ENCODE assay signal across 8 cellular contexts in genomic region chr1:168386949-168387586, GRCh38.
DNase-seq lines count a peak whose midpoint lies in the region; ATAC-seq lines count a peak whose summit lies in the region.

No MANE protein-coding gene starts in this region.

- H3K4me3 Mint-ChIP-seq in activated CD4-positive, alpha-beta T cell treated with anti-CD3 and anti-CD28 coated beads, Interleukin-2, amount 10 ng/mL, durations not matched to agents 24 days and 14 days, result peak overlapping the region; percentile 70
- H3K4me3 Mint-ChIP-seq in naive thymus-derived CD4-positive, alpha-beta T cell, result peak overlapping the region in 9 of 10 donors; percentile 46 to 73 (median 62)
- H3K4me3 Mint-ChIP-seq in stimulated activated effector memory CD8-positive, alpha-beta T cell treated with anti-CD3 and anti-CD28 coated beads, Interleukin-12 subunit alpha, Interleukin-12 subunit beta, amount 100 ng/mL, for 72 hours, result peak overlapping the region; percentile 62

- no peaks in the 10 kb centered on the region for H3K9me3 ChIP-seq in naive thymus-derived CD4-positive, alpha-beta T cell (ENCODE audit: control insufficient read depth in 2 of 3, low read length in 3 of 3)

- peaks cover 10 to 28% of the 10 kb centered on the region in 2 donors for H3K4me1 ChIP-seq in naive thymus-derived CD4-positive, alpha-beta T cell (ENCODE audit: control insufficient read depth in 2 of 2, insufficient read depth in 2 of 2, low read length in 2 of 2)

- POLR2A ChIA-PET in naive thymus-derived CD4-positive, alpha-beta T cell (lab: Charles Lee), result interaction anchor here (0.5 to 0.7 kb wide), 2 partner anchors 138 to 463 kb away, joined by 3 to 5 read pairs; no protein-coding TSS in a partner anchor

- DNase-seq in NCI-H1417 (lab: John Stamatoyannopoulos, UW) (peak; percentile 66 to 81 (median 75)), NCI-H1417 treated with DMSO at 0.1 percent for 48 hours (lab: John Stamatoyannopoulos, UW) (no peak), cerebellar cortex (ENCODE audit: low spot score) (peak; percentile 57), EL (no peak)
- peak; percentile 90 for DNase-seq in activated CD4-positive, alpha-beta T cell treated with anti-CD3 and anti-CD28 coated beads, Interleukin-2, amount 10 ng/mL, durations not matched to agents 24 days and 14 days
- DNase-seq in naive thymus-derived CD4-positive, alpha-beta T cell, result peak; percentile 44 to 73 (median 64)
- peak; percentile 46 to 62 for DNase-seq in stimulated activated effector memory CD8-positive, alpha-beta T cell treated with anti-CD3 and anti-CD28 coated beads, Interleukin-12 subunit alpha, Interleukin-12 subunit beta, amount 100 ng/mL, for 72 hours (ENCODE audit: low spot score in 2 of 2)

- peaks cover 32% of the 10 kb centered on the region for H3K27me3 Mint-ChIP-seq in activated CD4-positive, alpha-beta T cell treated with anti-CD3 and anti-CD28 coated beads, Interleukin-2, amount 10 ng/mL, durations not matched to agents 24 days and 14 days
- peaks cover 6 to 39% (median 9%) of the 10 kb centered on the region in 5 donors for H3K27me3 Mint-ChIP-seq in naive thymus-derived CD4-positive, alpha-beta T cell

- ATAC-seq in naive thymus-derived CD4-positive, alpha-beta T cell, result peak; percentile 91
- ATAC-seq in stimulated activated effector memory CD8-positive, alpha-beta T cell treated with anti-CD3 and anti-CD28 coated beads, Interleukin-12 subunit alpha, Interleukin-12 subunit beta, amount 100 ng/mL, for 72 hours, result peak; percentile 97
- no peak for ATAC-seq in HG03565 (IDR thresholded peaks at IDR 0.05; ENCODE audit: unreplicated experiment)

- CTCF ChIA-PET in naive thymus-derived CD4-positive, alpha-beta T cell (lab: Charles Lee), result interaction anchor here (0.6 kb wide), 1 partner anchor 11 kb away, joined by 3 read pairs; no protein-coding TSS in a partner anchor

- H3K36me3 ChIP-seq in naive thymus-derived CD4-positive, alpha-beta T cell (ENCODE audit: control insufficient read depth in 2 of 3, insufficient read depth in 3 of 3, low read length in 3 of 3), result no peaks in the 10 kb centered on the region

- H3K4me1 Mint-ChIP-seq in activated CD4-positive, alpha-beta T cell treated with anti-CD3 and anti-CD28 coated beads, Interleukin-2, amount 10 ng/mL, durations not matched to agents 24 days and 14 days, result peaks cover 12% of the 10 kb centered on the region
- H3K4me1 Mint-ChIP-seq in naive thymus-derived CD4-positive, alpha-beta T cell, result peaks cover 4 to 23% (median 7%) of the 10 kb centered on the region in 7 donors
- peaks cover 33% of the 10 kb centered on the region for H3K4me1 Mint-ChIP-seq in stimulated activated effector memory CD8-positive, alpha-beta T cell treated with anti-CD3 and anti-CD28 coated beads, Interleukin-12 subunit alpha, Interleukin-12 subunit beta, amount 100 ng/mL, for 72 hours

- no peaks in the 10 kb centered on the region for H3K9me3 Mint-ChIP-seq in activated CD4-positive, alpha-beta T cell treated with anti-CD3 and anti-CD28 coated beads, Interleukin-2, amount 10 ng/mL, durations not matched to agents 24 days and 14 days
- H3K9me3 Mint-ChIP-seq in naive thymus-derived CD4-positive, alpha-beta T cell, result no peaks in the 10 kb centered on the region
- H3K9me3 Mint-ChIP-seq in stimulated activated effector memory CD8-positive, alpha-beta T cell treated with anti-CD3 and anti-CD28 coated beads, Interleukin-12 subunit alpha, Interleukin-12 subunit beta, amount 100 ng/mL, for 72 hours, result no peaks in the 10 kb centered on the region

- peak overlapping the region; percentile 26 for H3K4me3 ChIP-seq in naive thymus-derived CD4-positive, alpha-beta T cell (ENCODE audit: low read length)

- no peaks in the 10 kb centered on the region for H3K36me3 Mint-ChIP-seq in activated CD4-positive, alpha-beta T cell treated with anti-CD3 and anti-CD28 coated beads, Interleukin-2, amount 10 ng/mL, durations not matched to agents 24 days and 14 days (ENCODE audit: low read depth)
- peaks cover 0 to 3% (median 0%) of the 10 kb centered on the region in 5 donors for H3K36me3 Mint-ChIP-seq in naive thymus-derived CD4-positive, alpha-beta T cell
- no peaks in the 10 kb centered on the region for H3K36me3 Mint-ChIP-seq in stimulated activated effector memory CD8-positive, alpha-beta T cell treated with anti-CD3 and anti-CD28 coated beads, Interleukin-12 subunit alpha, Interleukin-12 subunit beta, amount 100 ng/mL, for 72 hours

- intact Hi-C loops in activated CD4-positive, alpha-beta T cell treated with anti-CD3 and anti-CD28 coated beads, Interleukin-2, amount 10 ng/mL, durations not matched to agents 24 days and 14 days (cut with micrococcal nuclease), result loop anchor here (1.0 kb wide), 1 partner anchor 22 kb away; no protein-coding TSS in a partner anchor
- intact Hi-C loops in naive thymus-derived CD4-positive, alpha-beta T cell (cut with micrococcal nuclease), result loop anchor here in 1 of 2 donors (1.0 kb wide), 2 partner anchors 12 to 24 kb away; no protein-coding TSS in a partner anchor

- no peak overlapping the region for H3K27ac ChIP-seq in naive thymus-derived CD4-positive, alpha-beta T cell (ENCODE audit: low read depth, low read length)

- no peaks in the 10 kb centered on the region for H3K27me3 ChIP-seq in naive thymus-derived CD4-positive, alpha-beta T cell (ENCODE audit: control insufficient read depth in 2 of 2, insufficient read depth in 2 of 2, low read length in 2 of 2)

- H3K27ac Mint-ChIP-seq in activated CD4-positive, alpha-beta T cell treated with anti-CD3 and anti-CD28 coated beads, Interleukin-2, amount 10 ng/mL, durations not matched to agents 24 days and 14 days, result peak overlapping the region; percentile 77
- peak overlapping the region in 7 of 9 donors; percentile 33 to 81 (median 72) for H3K27ac Mint-ChIP-seq in naive thymus-derived CD4-positive, alpha-beta T cell
- peak overlapping the region; percentile 92 for H3K27ac Mint-ChIP-seq in stimulated activated effector memory CD8-positive, alpha-beta T cell treated with anti-CD3 and anti-CD28 coated beads, Interleukin-12 subunit alpha, Interleukin-12 subunit beta, amount 100 ng/mL, for 72 hours

Comparison
In these comparisons a context has a peak if more than half of its experiments do, and no peak if none do; other contexts are left out.
1. DNase-seq: peak in NCI-H1417 (3 of 3), activated CD4-positive, alpha-beta T cell treated with anti-CD3 and anti-CD28 coated beads, Interleukin-2, amount 10 ng/mL, durations not matched to agents 24 days and 14 days (single experiment), cerebellar cortex (single experiment), naive thymus-derived CD4-positive, alpha-beta T cell (9 of 9) and stimulated activated effector memory CD8-positive, alpha-beta T cell treated with anti-CD3 and anti-CD28 coated beads, Interleukin-12 subunit alpha, Interleukin-12 subunit beta, amount 100 ng/mL, for 72 hours (2 of 2); none in NCI-H1417 treated with DMSO at 0.1 percent for 48 hours (single experiment) and EL (single experiment).
2. Peak in every context shown above with its lines, with median percentiles within 50 percentile points of each other: H3K27ac Mint-ChIP-seq and H3K4me3 Mint-ChIP-seq.